Comparison of ENCODE assay signal across 9 cellular contexts in genomic region chr14:61462566-61463195, GRCh38.
DNase-seq lines count a peak whose midpoint lies in the region; ATAC-seq, FAIRE-seq and TF ChIP-seq lines count a peak whose summit lies in the region.
"Had no signal": no experiment of that assay in that cellular context is flagged by ENCODE, and none has a peak within 500 bp of the region (broad histone marks: within the 10 kb centered on the region; RNA-seq: fewer than 3 reads in every experiment).

No MANE protein-coding gene starts in this region.

- H3K27me3 Mint-ChIP-seq in Calu3 (ENCODE audit: unreplicated experiment) = no peaks in the 10 kb centered on the region

- H3K4me1 Mint-ChIP-seq in Calu3 (ENCODE audit: low read depth, unreplicated experiment) = peaks cover 34% of the 10 kb centered on the region

- no peak for FAIRE-seq in bronchial epithelial cell (lab: Jason Lieb, UNC)

- TF ChIP-seq CTCF in bronchial epithelial cell (IDR thresholded peaks at IDR 0.05; ENCODE audit: insufficient read depth, low read length, severe bottlenecking) (no peak), mucosa of descending colon (IDR thresholded peaks at IDR 0.05) (no peak), Calu3 (IDR thresholded peaks at IDR 0.05; ENCODE audit: unreplicated experiment) (no peak)

- H3K9me3 Mint-ChIP-seq in Calu3 (ENCODE audit: low read depth, unreplicated experiment) = peaks cover 2% of the 10 kb centered on the region

- H3K9me3 ChIP-seq in mucosa of descending colon = no peaks in the 10 kb centered on the region

- BruUV-seq in Calu3 (replicated peaks; lab: Mats Ljungman, UMichigan) = no TSS peak

- ATAC-seq in mucosa of descending colon (peak; percentile 79), GM18511 (IDR thresholded peaks at IDR 0.05; ENCODE audit: unreplicated experiment) (no peak)

- H3K4me3 ChIP-seq in bronchial epithelial cell (ENCODE audit: low read depth, low read length) = no peak overlapping the region
- no peak overlapping the region for H3K4me3 ChIP-seq in mucosa of descending colon
- H3K4me3 ChIP-seq: lung had no signal

- intact Hi-C loops in mucosa of descending colon (cut with DNase I, micrococcal nuclease) (loop anchor here (5.0 to 10.0 kb wide), 3 partner anchors 262 to 375 kb away; partner anchors contain the start of gene SNAPC1 (in 2 of the 2)), Calu3 (cut with micrococcal nuclease; ENCODE audit: unreplicated experiment) (loop anchor here (1.0 to 5.0 kb wide), 3 partner anchors 290 to 660 kb away; no protein-coding TSS in a partner anchor)

- peaks cover 5% of the 10 kb centered on the region for H3K36me3 Mint-ChIP-seq in Calu3 (ENCODE audit: insufficient read depth, unreplicated experiment)

- H3K4me1 ChIP-seq in mucosa of descending colon (ENCODE audit: low read depth) = peaks cover 13% of the 10 kb centered on the region

- no peak overlapping the region for H3K27ac Mint-ChIP-seq in Calu3 (ENCODE audit: unreplicated experiment)

- CTCF ChIA-PET in Calu3 (lab: Charles Lee) = interaction anchor here (0.6 to 2.0 kb wide), 2 partner anchors 15 to 375 kb away, joined by 3 to 4 read pairs; no protein-coding TSS in a partner anchor

- H3K27me3 ChIP-seq in bronchial epithelial cell (ENCODE audit: control insufficient read depth, insufficient read depth, low read length) = no peaks in the 10 kb centered on the region

- peaks cover 3% of the 10 kb centered on the region for H3K36me3 ChIP-seq in bronchial epithelial cell (ENCODE audit: control insufficient read depth, insufficient read depth, low read length)
- no peaks in the 10 kb centered on the region for H3K36me3 ChIP-seq in mucosa of descending colon (ENCODE audit: low read depth)

- no peak overlapping the region for H3K4me3 Mint-ChIP-seq in Calu3 (ENCODE audit: low read depth, unreplicated experiment)

- DNase-seq in H4 (ENCODE audit: low spot score) = peak; percentile 63
- DNase-seq in NCI-H69 (lab: John Stamatoyannopoulos, UW) = peak; percentile 93
- peak; percentile 75 for DNase-seq in bronchial epithelial cell (ENCODE audit: low read depth)
- peak in 1 of 3 donors; percentile 44 for DNase-seq in mucosa of descending colon
- no peak for DNase-seq in DMS153 treated with DMSO at 0.1 percent for 48 hours (lab: John Stamatoyannopoulos, UW; ENCODE audit: unreplicated experiment)
- DNase-seq in hypothalamus (lab: John Stamatoyannopoulos, UW) = no peak
- DNase-seq in Calu3 = no peak

Comparison
In these comparisons a context has a peak if more than half of its experiments do, and no peak if none do; other contexts are left out.
1. DNase-seq: peak in H4 (single experiment), NCI-H69 (single experiment) and bronchial epithelial cell (single experiment); none in DMS153 treated with DMSO at 0.1 percent for 48 hours (single experiment), hypothalamus (0 of 51) and Calu3 (single experiment).